1 cellular context compared by ENCODE assay signal in the genomic region with DNA sequence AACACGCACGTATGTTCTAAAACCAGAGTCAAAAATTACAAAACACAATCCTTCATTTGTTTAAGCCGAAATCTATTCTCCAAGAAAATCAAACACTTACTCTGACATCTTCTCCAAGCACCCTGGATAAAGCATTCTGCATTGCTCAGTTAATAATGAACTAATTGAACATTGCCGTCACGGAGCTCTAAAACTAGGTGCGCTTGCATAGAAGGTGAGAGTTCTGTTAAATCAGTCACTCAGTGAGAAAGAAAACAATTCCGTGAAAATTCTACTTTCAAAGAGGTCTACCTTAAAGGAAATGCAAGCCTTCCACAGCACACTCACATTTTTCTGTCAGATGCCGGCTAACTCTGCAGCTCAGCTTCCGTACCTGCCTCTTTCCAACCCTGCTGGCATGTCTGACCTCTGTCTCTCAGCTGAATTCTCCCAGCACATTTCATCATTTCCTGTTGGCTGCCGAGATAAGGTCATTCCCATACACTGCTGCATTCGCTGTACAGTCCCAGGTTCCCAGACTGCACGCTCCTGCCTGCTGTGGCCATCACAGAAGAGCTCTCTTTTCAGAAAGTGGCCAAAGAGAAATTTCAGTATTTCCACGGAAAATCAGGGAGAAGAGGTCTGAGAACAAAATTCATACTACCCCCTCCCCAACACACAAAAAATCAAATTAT.
TF ChIP-seq lines count a peak whose summit lies in the region.

No MANE protein-coding gene starts in this region.

TF ChIP-seq in K562, 482 proteins besides CTCF, POLR2A, EP300 and RAD21 (continued from another document and continues in another):
- TF ChIP-seq HDAC3 (IDR thresholded peaks at IDR 0.05; ENCODE audit: borderline replicate concordance, partially characterized antibody): peak; percentile 15
- TF ChIP-seq ETS2 (tag; IDR thresholded peaks at IDR 0.05; ENCODE audit: borderline replicate concordance, poor library complexity, severe bottlenecking): no peak
- TF ChIP-seq ZEB2 (IDR thresholded peaks at IDR 0.05): peak; percentile 73; the same call in 1 of the 2 replicates
- no peak for TF ChIP-seq KAT7 (CRISPR knock-in tag; IDR thresholded peaks at IDR 0.05; ENCODE audit: borderline replicate concordance)
- TF ChIP-seq EP400 (IDR thresholded peaks at IDR 0.05): peak; percentile 83
- no peak for TF ChIP-seq ZNF184 (CRISPR knock-in tag; IDR thresholded peaks at IDR 0.05)
- TF ChIP-seq TBL1XR1 (IDR thresholded peaks at IDR 0.05; ENCODE audit: low read length in 2 of 2): peak in 1 of 2 experiments; percentile 60; a peak in 2 of 4 replicates
- TF ChIP-seq CBFA2T3 (IDR thresholded peaks at IDR 0.05): peak; percentile 61
- TF ChIP-seq, protein P1, sequence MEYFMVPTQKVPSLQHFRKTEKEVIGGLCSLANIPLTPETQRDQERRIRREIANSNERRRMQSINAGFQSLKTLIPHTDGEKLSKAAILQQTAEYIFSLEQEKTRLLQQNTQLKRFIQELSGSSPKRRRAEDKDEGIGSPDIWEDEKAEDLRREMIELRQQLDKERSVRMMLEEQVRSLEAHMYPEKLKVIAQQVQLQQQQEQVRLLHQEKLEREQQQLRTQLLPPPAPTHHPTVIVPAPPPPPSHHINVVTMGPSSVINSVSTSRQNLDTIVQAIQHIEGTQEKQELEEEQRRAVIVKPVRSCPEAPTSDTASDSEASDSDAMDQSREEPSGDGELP (CRISPR knock-in tag; IDR thresholded peaks at IDR 0.05; ENCODE audit: borderline replicate concordance): peak; percentile 94
- TF ChIP-seq ETV1 (tag; conservative IDR thresholded peaks at IDR 0.05; ENCODE audit: low read depth): peak; percentile 96
- peak; percentile 79 for TF ChIP-seq ARID1B (IDR thresholded peaks at IDR 0.05)
- TF ChIP-seq RHOXF2B (CRISPR knock-in tag; conservative IDR thresholded peaks at IDR 0.05): no peak
- TF ChIP-seq CEBPG (CRISPR knock-in tag; IDR thresholded peaks at IDR 0.05): peak; percentile 95
- peak; percentile 72 to 91 for TF ChIP-seq CEBPG (tag; conservative IDR thresholded peaks at IDR 0.05 in 1 of 2, IDR thresholded peaks at IDR 0.05 in 1 of 2)
- TF ChIP-seq POLR2G (IDR thresholded peaks at IDR 0.05; ENCODE audit: low read depth, low read length): peak; percentile 37; the same call in 1 of the 2 replicates
- no peak for TF ChIP-seq NELFE (IDR thresholded peaks at IDR 0.05; ENCODE audit: insufficient read depth, insufficient read length)
- TF ChIP-seq, protein P2, sequence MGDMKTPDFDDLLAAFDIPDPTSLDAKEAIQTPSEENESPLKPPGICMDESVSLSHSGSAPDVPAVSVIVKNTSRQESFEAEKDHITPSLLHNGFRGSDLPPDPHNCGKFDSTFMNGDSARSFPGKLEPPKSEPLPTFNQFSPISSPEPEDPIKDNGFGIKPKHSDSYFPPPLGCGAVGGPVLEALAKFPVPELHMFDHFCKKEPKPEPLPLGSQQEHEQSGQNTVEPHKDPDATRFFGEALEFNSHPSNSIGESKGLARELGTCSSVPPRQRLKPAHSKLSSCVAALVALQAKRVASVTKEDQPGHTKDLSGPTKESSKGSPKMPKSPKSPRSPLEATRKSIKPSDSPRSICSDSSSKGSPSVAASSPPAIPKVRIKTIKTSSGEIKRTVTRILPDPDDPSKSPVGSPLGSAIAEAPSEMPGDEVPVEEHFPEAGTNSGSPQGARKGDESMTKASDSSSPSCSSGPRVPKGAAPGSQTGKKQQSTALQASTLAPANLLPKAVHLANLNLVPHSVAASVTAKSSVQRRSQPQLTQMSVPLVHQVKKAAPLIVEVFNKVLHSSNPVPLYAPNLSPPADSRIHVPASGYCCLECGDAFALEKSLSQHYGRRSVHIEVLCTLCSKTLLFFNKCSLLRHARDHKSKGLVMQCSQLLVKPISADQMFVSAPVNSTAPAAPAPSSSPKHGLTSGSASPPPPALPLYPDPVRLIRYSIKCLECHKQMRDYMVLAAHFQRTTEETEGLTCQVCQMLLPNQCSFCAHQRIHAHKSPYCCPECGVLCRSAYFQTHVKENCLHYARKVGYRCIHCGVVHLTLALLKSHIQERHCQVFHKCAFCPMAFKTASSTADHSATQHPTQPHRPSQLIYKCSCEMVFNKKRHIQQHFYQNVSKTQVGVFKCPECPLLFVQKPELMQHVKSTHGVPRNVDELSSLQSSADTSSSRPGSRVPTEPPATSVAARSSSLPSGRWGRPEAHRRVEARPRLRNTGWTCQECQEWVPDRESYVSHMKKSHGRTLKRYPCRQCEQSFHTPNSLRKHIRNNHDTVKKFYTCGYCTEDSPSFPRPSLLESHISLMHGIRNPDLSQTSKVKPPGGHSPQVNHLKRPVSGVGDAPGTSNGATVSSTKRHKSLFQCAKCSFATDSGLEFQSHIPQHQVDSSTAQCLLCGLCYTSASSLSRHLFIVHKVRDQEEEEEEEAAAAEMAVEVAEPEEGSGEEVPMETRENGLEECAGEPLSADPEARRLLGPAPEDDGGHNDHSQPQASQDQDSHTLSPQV (IDR thresholded peaks at IDR 0.05): 0 out of 2 replicates have a peak, but pooled peaks have one; percentile 48
- peak; percentile 26; the same call in 1 of the 2 replicates for TF ChIP-seq NCOA1 (IDR thresholded peaks at IDR 0.05; ENCODE audit: low read depth)
- TF ChIP-seq CHD7 (IDR thresholded peaks at IDR 0.05; ENCODE audit: low read depth, low read length): no peak
- TF ChIP-seq GTF2F1 (IDR thresholded peaks at IDR 0.05; ENCODE audit: low read depth, low read length): no peak
- TF ChIP-seq TOE1 (IDR thresholded peaks at IDR 0.05; ENCODE audit: borderline replicate concordance): peak; percentile 68
- no peak for TF ChIP-seq TOE1 (CRISPR knock-in tag; IDR thresholded peaks at IDR 0.05; ENCODE audit: borderline replicate concordance, low read depth)
- TF ChIP-seq RFX5 (IDR thresholded peaks at IDR 0.05; ENCODE audit: low read depth, low read length): no peak
- TF ChIP-seq NR2C1 (IDR thresholded peaks at IDR 0.05): peak; percentile 75; the same call in 1 of the 2 replicates
- TF ChIP-seq NR2C1 (tag; IDR thresholded peaks at IDR 0.05): peak; percentile 84
- no peak for TF ChIP-seq BCL6 (CRISPR knock-in tag; IDR thresholded peaks at IDR 0.05)
- TF ChIP-seq GTF2E2 (tag; IDR thresholded peaks at IDR 0.05): no peak
- peak in 1 of 2 experiments; percentile 17; a peak in 1 of 4 replicates for TF ChIP-seq FOXK2 (conservative IDR thresholded peaks at IDR 0.05 in 1 of 2, IDR thresholded peaks at IDR 0.05 in 1 of 2; ENCODE audit: low read depth in 2 of 2)
- TF ChIP-seq SRSF3 (IDR thresholded peaks at IDR 0.05; ENCODE audit: insufficient read depth, low read length): no peak
- TF ChIP-seq LCOR (CRISPR knock-in tag; IDR thresholded peaks at IDR 0.05): no peak
- peak; percentile 48 to 64; a peak in 2 of 4 replicates for TF ChIP-seq SIN3A (IDR thresholded peaks at IDR 0.05; ENCODE audit: borderline replicate concordance in 2 of 2, control insufficient read depth in 1 of 2, low read depth in 2 of 2, low read length in 2 of 2)
- TF ChIP-seq RAD51 (IDR thresholded peaks at IDR 0.05; ENCODE audit: borderline replicate concordance, low read depth): no peak
- TF ChIP-seq CUX1 (CRISPR knock-in tag; IDR thresholded peaks at IDR 0.05): no peak
- no peak for TF ChIP-seq POLR2AphosphoS2 (IDR thresholded peaks at IDR 0.05; ENCODE audit: low read length)
- peak; percentile 50 for TF ChIP-seq NEUROD1 (IDR thresholded peaks at IDR 0.05; ENCODE audit: borderline replicate concordance, low read depth, low read length, partially characterized antibody)
- TF ChIP-seq NFIC (IDR thresholded peaks at IDR 0.05): peak; percentile 36
- no peak for TF ChIP-seq ZNF212 (CRISPR knock-in tag; IDR thresholded peaks at IDR 0.05)
- TF ChIP-seq STAT5A (IDR thresholded peaks at IDR 0.05; ENCODE audit: borderline replicate concordance, low read length): peak; percentile 29; the same call in 1 of the 2 replicates
